Comparison of ENCODE assay signal across 24 cellular contexts in the genomic region with DNA sequence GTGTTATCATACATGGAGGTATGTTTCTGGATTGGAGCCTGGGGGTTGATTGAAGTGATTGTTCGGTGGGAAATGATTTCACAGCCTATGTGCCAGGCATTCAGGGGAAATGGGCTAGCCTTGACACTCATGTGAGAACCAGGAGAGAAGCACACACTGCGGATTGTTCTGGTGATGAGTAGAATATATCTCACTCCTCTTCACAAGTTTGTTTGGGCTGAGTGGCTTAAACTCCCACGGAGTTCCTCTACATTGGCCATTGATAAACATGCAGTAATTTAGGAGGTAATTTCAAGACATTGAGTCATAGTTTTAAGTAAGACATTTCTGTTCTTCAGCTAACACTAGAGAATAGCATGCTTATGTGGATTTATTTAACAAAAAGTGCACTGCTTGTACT.
DNase-seq lines count a peak whose midpoint lies in the region; ATAC-seq, FAIRE-seq and TF ChIP-seq lines count a peak whose summit lies in the region.
"Had no signal": no experiment of that assay in that cellular context is flagged by ENCODE, and none has a peak within 500 bp of the region (broad histone marks: within the 10 kb centered on the region; RNA-seq: fewer than 3 reads in every experiment).

No MANE protein-coding gene starts in this region.

- in situ Hi-C loops in IMR-90 (cut with MboI; ENCODE audit: low sequenced_read_pairs) (no loop called here), GM13977 (cut with MboI; ENCODE audit: low pct_unique_long_range_greater_than_20kb, low sequenced_read_pairs, unreplicated experiment) (no loop called here)

- no peaks in the 10 kb centered on the region for H3K27me3 ChIP-seq in ACC112 (ENCODE audit: insufficient read depth, low read length)
- H3K27me3 ChIP-seq in IMR-90 (ENCODE audit: control insufficient read depth, insufficient read depth, low read length): no peaks in the 10 kb centered on the region
- no peaks in the 10 kb centered on the region for H3K27me3 ChIP-seq in H1 (replicated peaks in 1 of 4; ENCODE audit: control insufficient read depth in 3 of 4, extremely low read depth in 1 of 4, insufficient read depth in 3 of 4, low read length in 3 of 4)
- H3K27me3 ChIP-seq: BE2C had no signal

- H3K56ac ChIP-seq in IMR-90 (ENCODE audit: extremely low read depth, insufficient read depth, low read length) (no peak overlapping the region), H1 (replicated peaks; ENCODE audit: insufficient read length, low read depth, low read length) (no peak overlapping the region)

- H3K79me2 ChIP-seq in ACC112 (ENCODE audit: control insufficient read depth, insufficient read depth, low read length, unreplicated experiment) (no peaks in the 10 kb centered on the region), H1 (ENCODE audit: control insufficient read depth in 1 of 2, insufficient read depth in 2 of 2, low read length in 2 of 2) (no peaks in the 10 kb centered on the region)

- no peak for TF ChIP-seq CTCF in IMR-90 (conservative IDR thresholded peaks at IDR 0.05; ENCODE audit: low read depth, low read length)
- no peak for TF ChIP-seq CTCF in H1 (IDR thresholded peaks at IDR 0.05; ENCODE audit: control extremely low read depth in 1 of 3, insufficient read depth in 1 of 3, low read depth in 1 of 3, low read length in 3 of 3)
- no peak for TF ChIP-seq CTCF in GM13977 (IDR thresholded peaks at IDR 0.05; ENCODE audit: extremely low read depth, insufficient read depth, missing control alignments)

- no peaks in the 10 kb centered on the region for H3K9me1 ChIP-seq in IMR-90 (ENCODE audit: insufficient read depth, low read length)

- no peaks in the 10 kb centered on the region for H3K4me1 ChIP-seq in ACC112 (ENCODE audit: control insufficient read depth, insufficient read depth, low read length, unreplicated experiment)
- H3K4me1 ChIP-seq in IMR-90 (ENCODE audit: control insufficient read depth, insufficient read depth, low read length): no peaks in the 10 kb centered on the region; the same call in 1 of the 2 replicates
- H3K4me1 ChIP-seq in H1 (replicated peaks in 1 of 4; ENCODE audit: control insufficient read depth in 3 of 4, insufficient read depth in 4 of 4, low read length in 3 of 4): no peaks in the 10 kb centered on the region
- H3K4me1 ChIP-seq: BE2C, Caco-2 had no signal

- H3K36me3 Mint-ChIP-seq in activated T-cell treated with anti-CD3 and anti-CD28 coated beads, Interleukin-2, amount 50 U/mL, for 72 hours (ENCODE audit: insufficient read depth in 2 of 2): no peaks in the 10 kb centered on the region
- H3K36me3 Mint-ChIP-seq: CD4-positive, CD25-positive, alpha-beta regulatory T cell had no signal

- no peak overlapping the region for H2BK15ac ChIP-seq in IMR-90 (ENCODE audit: low read depth, low read length)
- H2BK15ac ChIP-seq in H1 (ENCODE audit: low read length): no peak overlapping the region

- H2BK12ac ChIP-seq in H1 (ENCODE audit: low read depth, low read length): no peak overlapping the region

- H2AFZ ChIP-seq in ACC112 (ENCODE audit: low read length, unreplicated experiment) (peak overlapping the region; percentile 73), IMR-90 (replicated peaks; ENCODE audit: low read length, poor library complexity) (no peak overlapping the region), H1 (ENCODE audit: low read length) (peak overlapping the region; percentile 53; the same call in 1 of the 2 replicates)

- WGBS in IMR-90 (ENCODE audit: extremely low coverage in 2 of 2, insufficient read length in 1 of 2), 2 experiments: no CpG with 5 or more reads among the region's 3 CpGs
- WGBS in H1 (ENCODE audit: extremely low coverage in 1 of 2, insufficient coverage in 1 of 2, insufficient read length in 1 of 2, insufficient replicate concordance in 2 of 2, low coverage in 1 of 2, low lambda C conversion rate in 2 of 2, missing lambda C conversion rate in 1 of 2), 2 experiments: 93% methylated on average over 3 of the region's 3 CpGs; no CpG with 5 or more reads in 1 of the 2 experiments

- H3K4me3 ChIP-seq in ACC112 (ENCODE audit: low read depth, low read length): no peak overlapping the region
- H3K4me3 ChIP-seq in IMR-90 (ENCODE audit: insufficient read depth, low read depth, low read length): no peak overlapping the region
- no peak overlapping the region for H3K4me3 ChIP-seq in H1 (ENCODE audit: extremely low read depth in 1 of 4, insufficient read depth in 2 of 4, low read depth in 3 of 4, low read length in 4 of 4)

- H4K91ac ChIP-seq in IMR-90 (ENCODE audit: insufficient read depth, low read depth, low read length) (no peak overlapping the region), H1 (replicated peaks; ENCODE audit: insufficient read length, low read length) (no peak overlapping the region)

- no peak overlapping the region for H3K4me3 Mint-ChIP-seq in activated T-cell treated with anti-CD3 and anti-CD28 coated beads, Interleukin-2, amount 50 U/mL, for 72 hours
- H3K4me3 Mint-ChIP-seq: CD4-positive, CD25-positive, alpha-beta regulatory T cell; H9 had no signal

- POLR2A ChIA-PET in IMR-90 (lab: Charles Lee; ENCODE audit: unreplicated experiment): no interaction called here
- POLR2A ChIA-PET in H1 (lab: Charles Lee; ENCODE audit: partially characterized antibody): no interaction called here

- H3K9me3 Mint-ChIP-seq in activated T-cell treated with anti-CD3 and anti-CD28 coated beads, Interleukin-2, amount 50 U/mL, for 72 hours: peaks cover 6% of the 10 kb centered on the region in 2 donors

- H3K79me1 ChIP-seq in IMR-90 (ENCODE audit: low read depth in 1 of 2, low read length in 2 of 2) (no peaks in the 10 kb centered on the region), H1 (ENCODE audit: low read depth, low read length) (no peaks in the 10 kb centered on the region)

- TF ChIP-seq EP300 in H1 (IDR thresholded peaks at IDR 0.05; ENCODE audit: borderline replicate concordance in 1 of 2, low read depth in 2 of 2, low read length in 2 of 2): no peak

- H3K9me3 ChIP-seq in IMR-90 (ENCODE audit: control insufficient read depth, insufficient read depth, low read length): peaks cover 2% of the 10 kb centered on the region; the same call in 1 of the 2 replicates
- no peaks in the 10 kb centered on the region for H3K9me3 ChIP-seq in H1 (ENCODE audit: insufficient read depth in 2 of 2, low read depth in 1 of 2, low read length in 1 of 2)
- H3K9me3 ChIP-seq: BE2C, Caco-2 had no signal

- H3K18ac ChIP-seq in IMR-90 (ENCODE audit: low read depth, low read length) (no peak overlapping the region), H1 (ENCODE audit: extremely low read depth, low read length) (no peak overlapping the region)

- H3K27ac Mint-ChIP-seq in activated T-cell treated with anti-CD3 and anti-CD28 coated beads, Interleukin-2, amount 50 U/mL, for 72 hours: no peak overlapping the region
- H3K27ac Mint-ChIP-seq: CD4-positive, CD25-positive, alpha-beta regulatory T cell; H9 had no signal

- TF ChIP-seq POLR2A in IMR-90 (IDR thresholded peaks at IDR 0.05; ENCODE audit: low read depth, low read length) (no peak), H1 (IDR thresholded peaks at IDR 0.05; ENCODE audit: control extremely low read depth in 1 of 2, low read depth in 2 of 2, low read length in 2 of 2) (no peak)

- H3K14ac ChIP-seq in IMR-90 (replicated peaks; ENCODE audit: low read depth, low read length) (no peak overlapping the region), H1 (ENCODE audit: insufficient read length) (no peak overlapping the region)

- dilution Hi-C loops in IMR-90 (cut with HindIII; ENCODE audit: low sequenced_read_pairs, unreplicated experiment): no loop called here

- 0 out of 2 replicates have a peak overlapping the region, but pooled peaks have one; percentile 40 for H2BK120ac ChIP-seq in IMR-90 (ENCODE audit: low read depth, low read length)
- H2BK120ac ChIP-seq in H1 (replicated peaks; ENCODE audit: low read depth, low read length): no peak overlapping the region

- peak; percentile 81 for DNase-seq in IMR-90
- no peak for DNase-seq in H1 (ENCODE audit: low read depth in 1 of 2, low spot score in 2 of 2)
- peak; percentile 26 for DNase-seq in non-pigmented ciliary epithelial cell (ENCODE audit: low read depth)
- DNase-seq in cerebellar nuclear complex (lab: John Stamatoyannopoulos, UW): no peak
- no peak for DNase-seq in GM13977 (ENCODE audit: low spot score)
- DNase-seq in activated T-cell treated with anti-CD3 and anti-CD28 coated beads, Interleukin-2, amount 50 U/mL, for 72 hours: no peak
- DNase-seq: BE2C; Caco-2; CD4-positive, CD25-positive, alpha-beta regulatory T cell; DMS153; EL; H9; NCI-H1417; NCI-H187 treated with DMSO at 0.1 percent for 48 hours; NCI-H2227 treated with DMSO at 0.1 percent for 48 hours; NCI-H524; NCI-H82; OCI-M1; SHP77 had no signal

- H3K4me2 ChIP-seq in IMR-90 (ENCODE audit: low read depth, low read length) (no peak overlapping the region), H1 (ENCODE audit: insufficient read depth in 1 of 2, low read depth in 2 of 2, low read length in 2 of 2) (no peak overlapping the region)
- H3K4me2 ChIP-seq: KMS-11 had no signal

- no peak for TF ChIP-seq RAD21 in IMR-90 (IDR thresholded peaks at IDR 0.05; ENCODE audit: low read length)
- TF ChIP-seq RAD21 in H1 (IDR thresholded peaks at IDR 0.05 in 1 of 2, conservative IDR thresholded peaks at IDR 0.05 in 1 of 2; ENCODE audit: low read depth in 2 of 2, low read length in 2 of 2): no peak

- H3K9ac ChIP-seq in IMR-90 (ENCODE audit: low read depth, low read length): no peak overlapping the region
- no peak overlapping the region for H3K9ac ChIP-seq in H1 (replicated peaks in 1 of 4; ENCODE audit: extremely low read depth in 1 of 4, low read depth in 3 of 4, low read length in 3 of 4)
- H3K9ac ChIP-seq: KMS-11 had no signal

- H3K23me2 ChIP-seq in H1 (ENCODE audit: low read depth, low read length): no peaks in the 10 kb centered on the region

- H2AK9ac ChIP-seq in IMR-90 (replicated peaks; ENCODE audit: low read depth, low read length, poor library complexity): no peak overlapping the region

- CTCF ChIA-PET in IMR-90 (lab: Yijun Ruan, JAX) (no interaction called here), H1 (lab: Charles Lee; ENCODE audit: partially characterized antibody) (interaction anchor here (1.5 kb wide), 1 partner anchor 17 kb away, joined by 4 read pairs; no protein-coding TSS in a partner anchor)

- no TSS peak for BruUV-seq in IMR-90 (replicated peaks; lab: Mats Ljungman, UMichigan)

- H2BK20ac ChIP-seq in IMR-90 (ENCODE audit: low read depth, low read length) (no peak overlapping the region), H1 (ENCODE audit: low read length) (no peak overlapping the region)

- H4K5ac ChIP-seq in IMR-90 (ENCODE audit: low read depth, low read length): no peak overlapping the region
- H4K5ac ChIP-seq in H1 (ENCODE audit: insufficient read length, low read depth, low read length): no peak overlapping the region

- peak overlapping the region; percentile 39 for H3K27ac ChIP-seq in ACC112 (ENCODE audit: low read depth, low read length)
- H3K27ac ChIP-seq in IMR-90 (ENCODE audit: insufficient read depth, low read length): no peak overlapping the region
- H3K27ac ChIP-seq in H1 (ENCODE audit: low read depth, low read length): no peak overlapping the region
- H3K27ac ChIP-seq: 22Rv1, KMS-11 had no signal

- no peak overlapping the region for H3K23ac ChIP-seq in IMR-90 (ENCODE audit: low read depth, low read length)
- H3K23ac ChIP-seq in H1 (ENCODE audit: insufficient read length): no peak overlapping the region

- H4K20me1 ChIP-seq in IMR-90 (ENCODE audit: insufficient read depth, low read length): no peaks in the 10 kb centered on the region
- no peaks in the 10 kb centered on the region for H4K20me1 ChIP-seq in H1 (replicated peaks in 1 of 2; ENCODE audit: control insufficient read depth in 1 of 2, insufficient read depth in 2 of 2, low read length in 2 of 2)

- H3K36me3 ChIP-seq in ACC112 (ENCODE audit: insufficient read depth, low read length) (no peaks in the 10 kb centered on the region), IMR-90 (ENCODE audit: control insufficient read depth, insufficient read depth, low read length) (no peaks in the 10 kb centered on the region), H1 (ENCODE audit: control insufficient read depth in 2 of 4, insufficient read depth in 4 of 4, low read length in 3 of 4) (no peaks in the 10 kb centered on the region)
- H3K36me3 ChIP-seq: BE2C had no signal

- no peak overlapping the region for H3K4ac ChIP-seq in IMR-90 (ENCODE audit: low read depth, low read length)
- H3K4ac ChIP-seq in H1 (replicated peaks; ENCODE audit: insufficient read length, low read depth, low read length): no peak overlapping the region

- ATAC-seq in IMR-90 (ENCODE audit: low read depth) (peak; percentile 86), GM21737 (IDR thresholded peaks at IDR 0.05; ENCODE audit: unreplicated experiment) (no peak)
- no peak for ATAC-seq in activated T-cell treated with anti-CD3 and anti-CD28 coated beads, Interleukin-2, amount 50 U/mL, for 72 hours (replicated peaks in 1 of 2)

- H2BK5ac ChIP-seq in IMR-90 (ENCODE audit: low read depth, low read length, poor library complexity, severe bottlenecking): no peak overlapping the region
- no peak overlapping the region for H2BK5ac ChIP-seq in H1 (ENCODE audit: low read depth, low read length)

- intact Hi-C loops in IMR-90 (cut with micrococcal nuclease): no loop called here

- H2AK5ac ChIP-seq in IMR-90 (ENCODE audit: low read depth, low read length) (no peak overlapping the region), H1 (ENCODE audit: low read depth, low read length) (no peak overlapping the region)

- H3K27me3 Mint-ChIP-seq in activated T-cell treated with anti-CD3 and anti-CD28 coated beads, Interleukin-2, amount 50 U/mL, for 72 hours (ENCODE audit: low read depth): no peaks in the 10 kb centered on the region
- H3K27me3 Mint-ChIP-seq: CD4-positive, CD25-positive, alpha-beta regulatory T cell had no signal

- FAIRE-seq in H1 (lab: Jason Lieb, UNC): no peak
- FAIRE-seq: GM12892 had no signal

- no peaks in the 10 kb centered on the region for H3K4me1 Mint-ChIP-seq in activated T-cell treated with anti-CD3 and anti-CD28 coated beads, Interleukin-2, amount 50 U/mL, for 72 hours (ENCODE audit: low read depth)
- H3K4me1 Mint-ChIP-seq: CD4-positive, CD25-positive, alpha-beta regulatory T cell; H9 had no signal

- H4K8ac ChIP-seq in IMR-90 (ENCODE audit: low read depth in 2 of 2, low read length in 2 of 2): no peak overlapping the region
- H4K8ac ChIP-seq in H1 (ENCODE audit: extremely low read depth, insufficient read depth, low read length): no peak overlapping the region

Comparison
In these comparisons a context has a peak if more than half of its experiments do, and no peak if none do; other contexts are left out.
1. DNase-seq: peak in IMR-90 (single experiment) and non-pigmented ciliary epithelial cell (single experiment); none in H1 (0 of 2), cerebellar nuclear complex (0 of 2), GM13977 (single experiment) and activated T-cell treated with anti-CD3 and anti-CD28 coated beads, Interleukin-2, amount 50 U/mL, for 72 hours (0 of 2).